7 cellular contexts compared by ENCODE assay signal in the genomic region with DNA sequence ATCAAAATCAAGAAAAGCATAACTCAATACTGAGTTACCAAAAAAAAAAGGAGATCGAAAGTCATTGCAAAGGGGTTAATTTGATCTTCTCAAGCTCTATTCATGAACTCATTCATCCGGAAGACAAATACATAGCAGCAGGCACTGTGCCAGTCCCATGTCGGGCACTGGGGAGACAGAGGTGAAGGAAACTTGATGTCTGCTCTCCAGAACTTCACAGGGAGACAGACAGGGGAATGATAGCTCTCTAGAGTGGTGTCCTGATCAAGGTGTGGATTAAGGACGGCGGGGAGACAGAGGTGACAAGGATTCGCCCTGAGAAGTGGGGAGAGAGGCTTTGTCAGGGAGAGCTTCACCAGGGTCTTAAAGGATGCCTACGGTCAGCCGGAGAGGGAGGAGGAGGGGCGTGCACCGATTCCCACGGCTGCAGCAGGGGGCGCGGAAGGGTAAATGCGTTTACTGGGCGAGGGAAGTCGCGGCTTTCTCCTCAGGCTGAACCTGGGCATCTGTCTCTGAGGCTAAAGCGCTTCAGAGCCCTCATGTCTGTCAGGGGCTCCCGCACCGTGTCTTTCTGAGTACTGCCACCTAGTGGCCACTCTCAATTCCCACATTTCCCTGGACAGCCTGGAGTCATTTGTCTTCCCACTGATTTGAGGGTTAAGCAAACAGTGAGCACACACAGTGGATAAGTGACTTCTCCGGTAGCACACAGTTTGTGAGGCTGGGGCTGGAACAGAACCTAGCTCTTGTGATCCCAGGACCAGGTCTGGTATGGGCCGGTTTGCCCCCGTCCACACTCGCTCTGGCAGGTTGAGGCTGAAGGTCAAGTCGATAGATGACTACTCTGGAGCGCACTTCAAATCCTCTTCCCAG.
DNase-seq lines count a peak whose midpoint lies in the region; ATAC-seq, FAIRE-seq and TF ChIP-seq lines count a peak whose summit lies in the region.

No MANE protein-coding gene starts in this region.

- FAIRE-seq in GM12892 (lab: Jason Lieb, UNC) = peak; percentile 71

- 27% methylated on average over 12 of the region's 26 CpGs for WGBS in mammary epithelial cell (ENCODE audit: low coverage, missing lambda C conversion rate)

- peaks cover 7% of the 10 kb centered on the region for H3K4me1 ChIP-seq in mammary epithelial cell (ENCODE audit: insufficient read depth, low read length)

- DNase-seq in GM12892 (ENCODE audit: insufficient read length) (peak; percentile 33), NCI-H2107 treated with DMSO at 0.1 percent for 48 hours (lab: John Stamatoyannopoulos, UW; ENCODE audit: unreplicated experiment) (peak; percentile 84), mammary epithelial cell (peak; percentile 68), iris pigment epithelial cell (ENCODE audit: low read depth) (peak; percentile 80)
- peak; percentile 45 to 59 (median 58) for DNase-seq in stimulated activated CD4-positive, alpha-beta T cell treated with anti-CD3 and anti-CD28 coated beads, Interleukin-12 subunit alpha, Interleukin-12 subunit beta, amount 100 ng/mL, for 48 hours (ENCODE audit: low read depth in 2 of 3, low spot score in 1 of 3)

- H3K27ac ChIP-seq in VCaP (peak overlapping the region; percentile 35; the same call in 1 of the 2 replicates), mammary epithelial cell (ENCODE audit: insufficient read depth, low read depth, low read length) (no peak overlapping the region)

- CTCF ChIA-PET in mammary epithelial cell (lab: Charles Lee; ENCODE audit: low non-redundant PET) = interaction anchor here (0.7 kb wide), 1 partner anchor 153 kb away, joined by 4 read pairs; a partner anchor contains a TSS

- no peaks in the 10 kb centered on the region for H3K27me3 ChIP-seq in mammary epithelial cell (ENCODE audit: insufficient read depth, low read length)

- peak overlapping the region; percentile 31 to 51 (median 46) for H3K4me3 ChIP-seq in mammary epithelial cell (replicated peaks in 1 of 3; ENCODE audit: insufficient read depth in 1 of 3, low read depth in 2 of 3, low read length in 3 of 3)

- dilution Hi-C loops in mammary epithelial cell (cut with HindIII; ENCODE audit: low sequenced_read_pairs) = no loop called here

- no TSS peak for BruUV-seq in mammary epithelial cell (replicated peaks; lab: Mats Ljungman, UMichigan)

- H2AFZ ChIP-seq in mammary epithelial cell (ENCODE audit: low read depth, low read length) = peak overlapping the region; percentile 90

- peak; percentile 90 for TF ChIP-seq CTCF in VCaP (conservative IDR thresholded peaks at IDR 0.05)
- TF ChIP-seq CTCF in mammary epithelial cell (conservative IDR thresholded peaks at IDR 0.05 in 1 of 2, IDR thresholded peaks at IDR 0.05 in 1 of 2; ENCODE audit: extremely low read depth in 1 of 2, insufficient read depth in 1 of 2, low read depth in 1 of 2, low read length in 2 of 2) = peak; percentile 82 to 86

- ATAC-seq in HG02943 (IDR thresholded peaks at IDR 0.05; ENCODE audit: low read depth, unreplicated experiment) = peak; percentile 68

- TF ChIP-seq POLR2A in GM12892 (IDR thresholded peaks at IDR 0.05; ENCODE audit: low read depth, low read length) = no peak

- intact Hi-C loops in mammary epithelial cell (cut with micrococcal nuclease) = loop anchor here (1.0 to 5.0 kb wide), 6 partner anchors 137 to 691 kb away; a partner anchor contains a TSS

- in situ Hi-C loops in mammary epithelial cell (cut with MboI; ENCODE audit: low sequenced_read_pairs in 2 of 2) = loop anchor here in 1 of 2 donors (10.0 kb wide), 1 partner anchor 224 kb away; no protein-coding TSS in a partner anchor

- no peaks in the 10 kb centered on the region for H3K36me3 ChIP-seq in mammary epithelial cell (ENCODE audit: insufficient read depth, low read length)

- peak overlapping the region; percentile 82 for H3K4me2 ChIP-seq in mammary epithelial cell (ENCODE audit: insufficient read depth, low read depth, low read length)

- no peaks in the 10 kb centered on the region for H3K9me3 ChIP-seq in mammary epithelial cell (replicated peaks; ENCODE audit: insufficient read depth, low read length)

- no peak overlapping the region for H3K9ac ChIP-seq in mammary epithelial cell (ENCODE audit: insufficient read depth, low read length)

- no peaks in the 10 kb centered on the region for H4K20me1 ChIP-seq in mammary epithelial cell (ENCODE audit: insufficient read depth, low read length)

- no peaks in the 10 kb centered on the region for H3K79me2 ChIP-seq in mammary epithelial cell (ENCODE audit: insufficient read depth, low read length)

Comparison
In these comparisons a context has a peak if more than half of its experiments do, and no peak if none do; other contexts are left out.
1. DNase-seq: peak in every context shown above with its lines; median percentile 84 in NCI-H2107 treated with DMSO at 0.1 percent for 48 hours; 80 in iris pigment epithelial cell; 68 in mammary epithelial cell; 58 in stimulated activated CD4-positive, alpha-beta T cell treated with anti-CD3 and anti-CD28 coated beads, Interleukin-12 subunit alpha, Interleukin-12 subunit beta, amount 100 ng/mL, for 48 hours; 33 in GM12892.